26 cellular contexts compared by ENCODE assay signal in genomic region chr1:34845131-34845901, GRCh38. TPM values are rescaled to one million over a fixed set of nuclear protein-coding genes. Genes with fewer than 3 reads are reported as not detected.
DNase-seq lines count a peak whose midpoint lies in the region; ATAC-seq, FAIRE-seq and TF ChIP-seq lines count a peak whose summit lies in the region.
"Had no signal": no experiment of that assay in that cellular context is flagged by ENCODE, and none has a peak within 500 bp of the region (broad histone marks: within the 10 kb centered on the region; RNA-seq: fewer than 3 reads in every experiment).

No MANE protein-coding gene starts in this region.

- no peak overlapping the region for H3K4me3 Mint-ChIP-seq in CD4-positive, CD25-positive, alpha-beta regulatory T cell
- no peak overlapping the region for H3K4me3 Mint-ChIP-seq in nephron progenitor cell
- H3K4me3 Mint-ChIP-seq: activated CD4-positive, alpha-beta memory T cell treated with anti-CD3 and anti-CD28 coated beads, Interleukin-2, amount 10 ng/mL, durations not matched to agents 7 days and 5 days had no signal

- H3K27ac Mint-ChIP-seq in CD4-positive, CD25-positive, alpha-beta regulatory T cell = peak overlapping the region in 2 of 3 donors; percentile 46 to 48
- H3K27ac Mint-ChIP-seq in nephron progenitor cell = peak overlapping the region; percentile 73
- H3K27ac Mint-ChIP-seq: activated CD4-positive, alpha-beta memory T cell treated with anti-CD3 and anti-CD28 coated beads, Interleukin-2, amount 10 ng/mL, durations not matched to agents 7 days and 5 days had no signal

- peaks cover 3% of the 10 kb centered on the region for H3K36me3 ChIP-seq in CD4-positive, CD25-positive, alpha-beta regulatory T cell (ENCODE audit: control insufficient read depth, insufficient read depth, low read length)
- no peaks in the 10 kb centered on the region for H3K36me3 ChIP-seq in left ventricle myocardium inferior
- H3K36me3 ChIP-seq: cardiac muscle cell, WERI-Rb-1 had no signal

- no peaks in the 10 kb centered on the region for H3K9me3 ChIP-seq in CD4-positive, CD25-positive, alpha-beta regulatory T cell (ENCODE audit: control insufficient read depth in 2 of 2, low read length in 2 of 2)
- no peaks in the 10 kb centered on the region for H3K9me3 ChIP-seq in left ventricle myocardium inferior (replicated peaks)
- H3K9me3 ChIP-seq: A549; BLaER1 treated with 17β-estradiol and CSF1 and Interleukin-3, amounts not matched to agents 10 nM and 100 nM had no signal

- H3K27me3 ChIP-seq in CD4-positive, CD25-positive, alpha-beta regulatory T cell (ENCODE audit: control insufficient read depth, insufficient read depth, low read length) = no peaks in the 10 kb centered on the region
- H3K27me3 ChIP-seq in left ventricle myocardium inferior (ENCODE audit: low read depth) = no peaks in the 10 kb centered on the region
- H3K27me3 ChIP-seq: BLaER1 treated with 17β-estradiol and CSF1 and Interleukin-3, amounts not matched to agents 10 nM and 100 nM; cardiac muscle cell had no signal

- no peaks in the 10 kb centered on the region for H3K27me3 Mint-ChIP-seq in CD4-positive, CD25-positive, alpha-beta regulatory T cell
- peaks cover 7% of the 10 kb centered on the region for H3K27me3 Mint-ChIP-seq in nephron progenitor cell (ENCODE audit: low read depth, poor library complexity)
- H3K27me3 Mint-ChIP-seq: activated CD4-positive, alpha-beta memory T cell treated with anti-CD3 and anti-CD28 coated beads, Interleukin-2, amount 10 ng/mL, durations not matched to agents 7 days and 5 days had no signal

- FAIRE-seq in GM19239 (lab: Jason Lieb, UNC) = no peak
- FAIRE-seq: A549 had no signal

- peaks cover 7 to 27% (median 12%) of the 10 kb centered on the region in 4 donors for H3K4me1 Mint-ChIP-seq in CD4-positive, CD25-positive, alpha-beta regulatory T cell
- peaks cover 41% of the 10 kb centered on the region for H3K4me1 Mint-ChIP-seq in nephron progenitor cell

- ATAC-seq in CD4-positive, CD25-positive, alpha-beta regulatory T cell (ENCODE audit: low read depth in 2 of 2) = no peak
- ATAC-seq in HG02870 (IDR thresholded peaks at IDR 0.05; ENCODE audit: unreplicated experiment) = no peak
- ATAC-seq: A549 had no signal

- peaks cover 16% of the 10 kb centered on the region for H3K36me3 Mint-ChIP-seq in CD4-positive, CD25-positive, alpha-beta regulatory T cell
- H3K36me3 Mint-ChIP-seq in nephron progenitor cell (ENCODE audit: low read depth) = peaks cover 17% of the 10 kb centered on the region

- intact Hi-C loops in left ventricle myocardium inferior (cut with micrococcal nuclease) = no loop called here

- H3K4me3 ChIP-seq in CD4-positive, CD25-positive, alpha-beta regulatory T cell (ENCODE audit: low read depth, low read length) = no peak overlapping the region
- H3K4me3 ChIP-seq in left ventricle myocardium inferior (no peak overlapping the region), foreskin fibroblast (ENCODE audit: low read depth in 1 of 2, low read length in 2 of 2) (no peak overlapping the region)
- H3K4me3 ChIP-seq: A549; BLaER1 treated with 17β-estradiol and CSF1 and Interleukin-3, amounts not matched to agents 10 nM and 100 nM; cardiac muscle cell had no signal

- DNase-seq in CD4-positive, CD25-positive, alpha-beta regulatory T cell = no peak
- DNase-seq in OCI-M2 (lab: John Stamatoyannopoulos, UW; ENCODE audit: unreplicated experiment) = peak; percentile 64
- no peak for DNase-seq in left ventricle myocardium inferior
- no peak for DNase-seq in nephron progenitor cell
- DNase-seq in GM19239 (ENCODE audit: insufficient read length, low spot score) = no peak
- DNase-seq in NCI-H446 treated with DMSO at 0.1 percent for 48 hours (lab: John Stamatoyannopoulos, UW) = no peak
- DNase-seq in foreskin fibroblast = no peak
- DNase-seq: activated CD4-positive, alpha-beta memory T cell treated with anti-CD3 and anti-CD28 coated beads, Interleukin-2, amount 10 ng/mL, durations not matched to agents 7 days and 5 days; activated naive CD4-positive, alpha-beta T cell treated with Interleukin-2 at 50 U/mL for 16 hours; activated T-cell treated with anti-CD3 and anti-CD28 coated beads for 4 hours; amygdala; EL; foreskin melanocyte; IMR-90; kidney glomerular epithelial cell; NCI-H1436 treated with DMSO at 0.1 percent for 48 hours; retina; stimulated activated CD4-positive, alpha-beta T cell treated with anti-CD3 and anti-CD28 coated beads, Interleukin-15, amount 100 ng/mL, for 24 hours; T-helper 1 cell; WERI-Rb-1 had no signal

- TF ChIP-seq CTCF in left ventricle myocardium inferior (IDR thresholded peaks at IDR 0.05; ENCODE audit: borderline replicate concordance) (no peak), nephron progenitor cell (IDR thresholded peaks at IDR 0.05) (no peak), foreskin fibroblast (IDR thresholded peaks at IDR 0.05; ENCODE audit: low read depth, low read length) (no peak)

- H3K27ac ChIP-seq in CD4-positive, CD25-positive, alpha-beta regulatory T cell (ENCODE audit: insufficient read depth, low read length, poor library complexity, severe bottlenecking) = no peak overlapping the region
- H3K27ac ChIP-seq in left ventricle myocardium inferior (replicated peaks) = peak overlapping the region; percentile 89
- H3K27ac ChIP-seq: A549; BLaER1 treated with 17β-estradiol and CSF1 and Interleukin-3, amounts not matched to agents 10 nM and 100 nM; cardiac muscle cell; WERI-Rb-1 had no signal

- H3K4me1 ChIP-seq in CD4-positive, CD25-positive, alpha-beta regulatory T cell (ENCODE audit: control insufficient read depth, insufficient read depth, low read length, poor library complexity, severe bottlenecking) = no peaks in the 10 kb centered on the region
- peaks cover 93% of the 10 kb centered on the region for H3K4me1 ChIP-seq in left ventricle myocardium inferior
- H3K4me1 ChIP-seq: A549 had no signal

- H3K9me3 Mint-ChIP-seq in CD4-positive, CD25-positive, alpha-beta regulatory T cell = no peaks in the 10 kb centered on the region
- no peaks in the 10 kb centered on the region for H3K9me3 Mint-ChIP-seq in nephron progenitor cell
- H3K9me3 Mint-ChIP-seq: activated CD4-positive, alpha-beta memory T cell treated with anti-CD3 and anti-CD28 coated beads, Interleukin-2, amount 10 ng/mL, durations not matched to agents 7 days and 5 days had no signal

RNA-seq across cellular contexts. Expression of gene SMIM12, which starts 14.2 kb away (rescaled TPM):
- total RNA-seq in CD4-positive, CD25-positive, alpha-beta regulatory T cell = 29.7 TPM
- 100 to 1,000 TPM in 1 of 4 donors, 10 to 100 TPM in 3; 92.2 to 105 (median 94.9) TPM for polyA plus RNA-seq in CD4-positive, CD25-positive, alpha-beta regulatory T cell
- total RNA-seq in left ventricle myocardium inferior = 37.9 TPM

RNA-seq across cellular contexts. Expression of gene GJA4, which starts 52.5 kb away (rescaled TPM):
- not detected for total RNA-seq in CD4-positive, CD25-positive, alpha-beta regulatory T cell
- polyA plus RNA-seq in CD4-positive, CD25-positive, alpha-beta regulatory T cell = not detected
- 27.0 TPM for total RNA-seq in left ventricle myocardium inferior
- total RNA-seq: activated CD4-positive, alpha-beta memory T cell treated with anti-CD3 and anti-CD28 coated beads, Interleukin-2, amount 10 ng/mL, durations not matched to agents 7 days and 5 days; epithelial cell of proximal tubule; IMR-90; MCF 10A had no signal
- polyA plus RNA-seq: A549, cardiac muscle cell, IMR-90 had no signal

Comparison
In these comparisons a context has a peak if more than half of its experiments do, and no peak if none do; other contexts are left out.
1. RNA of gene GJA4, which starts 52.5 kb away (total RNA-seq): 27.0 TPM in left ventricle myocardium inferior (single experiment); not detected in CD4-positive, CD25-positive, alpha-beta regulatory T cell (single experiment); every median in the first group is over 10 times any median in the second.